Comparison of ENCODE assay signal across 17 cellular contexts in the genomic region with DNA sequence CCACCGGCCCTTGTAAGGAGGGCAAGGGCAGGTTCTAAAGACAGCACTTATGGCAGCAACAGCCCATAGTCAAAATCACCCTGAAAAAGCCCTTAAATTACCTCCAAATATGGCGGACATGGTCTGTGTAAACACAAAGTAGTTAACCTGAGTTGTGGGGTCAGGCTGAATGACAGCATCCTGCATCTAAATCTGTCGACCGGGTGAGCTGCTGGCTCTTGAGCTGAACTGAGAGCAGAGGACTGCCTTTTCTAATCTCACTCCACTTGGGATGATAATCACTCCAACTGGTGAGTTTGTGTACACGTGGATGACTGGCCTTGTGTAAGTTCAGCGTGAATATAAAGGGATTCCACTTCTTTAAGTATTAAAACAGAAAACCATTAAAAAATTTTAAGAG.
DNase-seq lines count a peak whose midpoint lies in the region; ATAC-seq and TF ChIP-seq lines count a peak whose summit lies in the region.
"Had no signal": no experiment of that assay in that cellular context is flagged by ENCODE, and none has a peak within 500 bp of the region (broad histone marks: within the 10 kb centered on the region; RNA-seq: fewer than 3 reads in every experiment).

No MANE protein-coding gene starts in this region.

- peak overlapping the region; percentile 46; the same call in 1 of the 2 replicates for H3K9ac ChIP-seq in OCI-LY1 (ENCODE audit: low read length)

- H3K27ac Mint-ChIP-seq in natural killer cell: no peak overlapping the region

- no peaks in the 10 kb centered on the region for H3K27me3 ChIP-seq in OCI-LY1 (ENCODE audit: insufficient read depth, low read length)

- no peaks in the 10 kb centered on the region for H3K9me2 ChIP-seq in OCI-LY1 (ENCODE audit: low read depth, low read length)

- DNase-seq in NCI-H748 (lab: John Stamatoyannopoulos, UW; ENCODE audit: unreplicated experiment): peak; percentile 36
- DNase-seq in NCI-H748 treated with DMSO at 0.1 percent for 48 hours (lab: John Stamatoyannopoulos, UW): no peak
- DNase-seq in HEK293T (ENCODE audit: extremely low spot score): no peak
- peak; percentile 89 for DNase-seq in left kidney (ENCODE audit: low read depth, low spot score)
- DNase-seq in cerebellum (ENCODE audit: low spot score): no peak
- DNase-seq in natural killer cell: no peak
- DNase-seq in Ammon's horn (ENCODE audit: low spot score): no peak
- DNase-seq: DMS 273 treated with DMSO at 0.1 percent for 48 hours, EL, NCI-H1417 treated with DMSO at 0.1 percent for 48 hours, NCI-H526, PC-3, SW 1271 had no signal

- peaks cover 20 to 29% of the 10 kb centered on the region in 2 donors for H3K4me1 Mint-ChIP-seq in natural killer cell

- no peaks in the 10 kb centered on the region for H3K27me3 Mint-ChIP-seq in natural killer cell (ENCODE audit: low read depth in 2 of 2)
- H3K27me3 Mint-ChIP-seq: IgD-negative memory B cell had no signal

- H3K79me2 ChIP-seq in OCI-LY1 (ENCODE audit: insufficient read depth, low read length): no peaks in the 10 kb centered on the region

- POLR2A ChIA-PET in HEK293T (lab: Yijun Ruan, JAX): interaction anchor here (0.7 kb wide), 1 partner anchor 14 kb away, joined by 4 read pairs; no protein-coding TSS in a partner anchor

- H3K9me3 ChIP-seq in OCI-LY1 (ENCODE audit: low read length): no peaks in the 10 kb centered on the region

- CTCF ChIA-PET in HEK293T (lab: Yijun Ruan, JAX): no interaction called here

- no peak overlapping the region for H3K4me2 ChIP-seq in OCI-LY1 (ENCODE audit: low read length)

- no peak for ATAC-seq in natural killer cell
- ATAC-seq: PC-3 had no signal

- H3K4me3 Mint-ChIP-seq in natural killer cell: no peak overlapping the region

- no peaks in the 10 kb centered on the region for H4K20me1 ChIP-seq in OCI-LY1 (ENCODE audit: insufficient read depth, low read length)

- TF ChIP-seq CTCF in OCI-LY1 (IDR thresholded peaks at IDR 0.05; ENCODE audit: low read length) (no peak), natural killer cell (IDR thresholded peaks at IDR 0.05) (no peak)

- H3K27ac ChIP-seq in OCI-LY1 (ENCODE audit: low read depth, low read length, poor library complexity, severe bottlenecking): peak overlapping the region; percentile 95
- H3K27ac ChIP-seq: C4-2B, RWPE1 had no signal

- intact Hi-C loops in natural killer cell (cut with micrococcal nuclease): no loop called here

- H3F3A ChIP-seq in OCI-LY1 (ENCODE audit: insufficient read depth, low read length): peaks cover 3% of the 10 kb centered on the region; the same call in 1 of the 2 replicates

- H2AFZ ChIP-seq in OCI-LY1 (ENCODE audit: low read length): no peak overlapping the region

- peaks cover 62% of the 10 kb centered on the region for H3K4me1 ChIP-seq in OCI-LY1 (ENCODE audit: insufficient read depth, low read length, severe bottlenecking)

- H3K36me3 ChIP-seq in OCI-LY1 (ENCODE audit: insufficient read depth, low read length): no peaks in the 10 kb centered on the region

- H3K36me3 Mint-ChIP-seq in natural killer cell: no peaks in the 10 kb centered on the region

- no peak overlapping the region for H3K4me3 ChIP-seq in OCI-LY1 (ENCODE audit: low read depth, low read length, poor library complexity, severe bottlenecking)

- H3K9me3 Mint-ChIP-seq in natural killer cell: no peaks in the 10 kb centered on the region
- H3K9me3 Mint-ChIP-seq: IgD-negative memory B cell had no signal

TF ChIP-seq in HEK293T, 16 proteins besides CTCF, POLR2A, EP300 and RAD21:
- TF ChIP-seq, protein P1, sequence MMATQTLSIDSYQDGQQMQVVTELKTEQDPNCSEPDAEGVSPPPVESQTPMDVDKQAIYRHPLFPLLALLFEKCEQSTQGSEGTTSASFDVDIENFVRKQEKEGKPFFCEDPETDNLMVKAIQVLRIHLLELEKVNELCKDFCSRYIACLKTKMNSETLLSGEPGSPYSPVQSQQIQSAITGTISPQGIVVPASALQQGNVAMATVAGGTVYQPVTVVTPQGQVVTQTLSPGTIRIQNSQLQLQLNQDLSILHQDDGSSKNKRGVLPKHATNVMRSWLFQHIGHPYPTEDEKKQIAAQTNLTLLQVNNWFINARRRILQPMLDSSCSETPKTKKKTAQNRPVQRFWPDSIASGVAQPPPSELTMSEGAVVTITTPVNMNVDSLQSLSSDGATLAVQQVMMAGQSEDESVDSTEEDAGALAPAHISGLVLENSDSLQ (IDR thresholded peaks at IDR 0.05): peak; percentile 50; the same call in 1 of the 2 replicates
- TF ChIP-seq HDGF (IDR thresholded peaks at IDR 0.05; ENCODE audit: borderline replicate concordance) (no peak), FOXK2 (IDR thresholded peaks at IDR 0.05) (no peak), CTBP1 (IDR thresholded peaks at IDR 0.05; ENCODE audit: borderline replicate concordance) (no peak)

Comparison
In these comparisons a context has a peak if more than half of its experiments do, and no peak if none do; other contexts are left out.
1. DNase-seq: peak in NCI-H748 (single experiment) and left kidney (single experiment); none in NCI-H748 treated with DMSO at 0.1 percent for 48 hours (single experiment), HEK293T (single experiment), cerebellum (single experiment), natural killer cell (single experiment) and Ammon's horn (single experiment).